Comparison of ENCODE assay signal across 17 cellular contexts in the genomic region with DNA sequence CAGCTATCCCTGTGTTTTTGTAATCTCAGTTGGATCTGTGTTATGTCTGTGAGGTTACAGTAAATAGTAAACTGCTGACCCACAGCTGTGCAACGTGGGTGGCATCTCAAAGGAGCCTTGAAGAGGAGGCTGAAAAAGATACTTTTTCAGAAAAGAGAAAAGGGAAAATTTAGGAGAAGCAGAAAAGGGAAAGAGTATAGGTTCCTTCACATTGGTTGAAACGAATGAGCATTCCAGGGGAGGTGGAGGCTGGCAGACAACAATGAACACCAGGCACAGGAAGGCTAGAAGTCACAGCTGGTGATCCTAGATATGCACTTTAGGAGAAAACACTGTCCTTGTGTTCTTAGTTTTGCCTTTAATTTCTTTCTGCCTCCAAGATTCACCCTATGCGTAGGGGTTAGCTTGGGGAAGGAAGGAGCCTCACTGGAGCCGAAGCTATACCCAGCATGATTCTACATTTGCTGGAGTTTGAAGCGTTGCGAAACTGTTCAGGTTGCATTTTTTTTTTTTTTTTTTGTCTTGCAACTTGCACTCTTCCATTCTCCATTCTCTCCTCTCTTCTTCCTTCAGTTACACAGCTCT. TPM values are rescaled to one million over a fixed set of nuclear protein-coding genes. Genes with fewer than 3 reads are reported as not detected.
DNase-seq lines count a peak whose midpoint lies in the region; ATAC-seq and TF ChIP-seq lines count a peak whose summit lies in the region.
"Had no signal": no experiment of that assay in that cellular context is flagged by ENCODE, and none has a peak within 500 bp of the region (broad histone marks: within the 10 kb centered on the region; RNA-seq: fewer than 3 reads in every experiment).

No MANE protein-coding gene starts in this region.

- H4K5ac ChIP-seq in mesendoderm (ENCODE audit: low read length), result no peak overlapping the region

- no peak overlapping the region for H2BK5ac ChIP-seq in mesendoderm (ENCODE audit: low read length)

- H3K4me1 ChIP-seq in colonic mucosa (no peaks in the 10 kb centered on the region), mesendoderm (ENCODE audit: control insufficient read depth, low read depth, low read length) (peaks cover 4% of the 10 kb centered on the region), testis (peaks cover 5% of the 10 kb centered on the region)
- H3K4me1 ChIP-seq: BE2C had no signal

- H3K9ac ChIP-seq in colonic mucosa (ENCODE audit: low read depth in 2 of 2, low read length in 2 of 2) (no peak overlapping the region), mesendoderm (ENCODE audit: low read length) (no peak overlapping the region)

- H3K79me1 ChIP-seq in mesendoderm (ENCODE audit: low read length), result no peaks in the 10 kb centered on the region

- no peak for TF ChIP-seq POLR2A in testis (IDR thresholded peaks at IDR 0.05)

- no peaks in the 10 kb centered on the region for H3K4me1 Mint-ChIP-seq in activated naive CD4-positive, alpha-beta T cell treated with anti-CD3 and anti-CD28 coated beads for 36 hours (ENCODE audit: low read depth)
- H3K4me1 Mint-ChIP-seq: activated CD4-positive, alpha-beta T cell treated with anti-CD3 and anti-CD28 coated beads, Interleukin-2, amount 10 ng/mL, durations not matched to agents 7 days and 5 days; activated naive CD8-positive, alpha-beta T cell treated with anti-CD3 and anti-CD28 coated beads for 36 hours had no signal

- no peak overlapping the region for H2BK120ac ChIP-seq in mesendoderm (ENCODE audit: low read depth, low read length)

- H3K36me3 ChIP-seq in colonic mucosa, result no peaks in the 10 kb centered on the region
- no peaks in the 10 kb centered on the region for H3K36me3 ChIP-seq in mesendoderm (ENCODE audit: control insufficient read depth, insufficient read depth, low read length)
- H3K36me3 ChIP-seq in testis (ENCODE audit: low read depth, missing control alignments), result no peaks in the 10 kb centered on the region
- H3K36me3 ChIP-seq: BE2C had no signal

- H3K56ac ChIP-seq in mesendoderm (ENCODE audit: low read length), result no peak overlapping the region

- DNase-seq in OCI-M1 (lab: John Stamatoyannopoulos, UW) (peak; percentile 26), colonic mucosa (no peak), mesendoderm (peak; percentile 49), testis (no peak), GM19238 (ENCODE audit: insufficient read length, low spot score) (no peak)
- DNase-seq in activated naive CD4-positive, alpha-beta T cell treated with anti-CD3 and anti-CD28 coated beads for 36 hours, result no peak
- DNase-seq in central memory CD4-positive, alpha-beta T cell, result no peak
- DNase-seq: activated CD4-positive, alpha-beta T cell treated with anti-CD3 and anti-CD28 coated beads, Interleukin-2, amount 10 ng/mL, durations not matched to agents 7 days and 5 days; activated naive CD8-positive, alpha-beta T cell treated with anti-CD3 and anti-CD28 coated beads for 36 hours; BE2C; DMS 273 treated with DMSO at 0.1 percent for 48 hours; NCI-H1694; NCI-H226; SHP77 treated with DMSO at 0.1 percent for 48 hours; substantia nigra had no signal

- no peak overlapping the region for H3K18ac ChIP-seq in mesendoderm (ENCODE audit: low read length)

- no peaks in the 10 kb centered on the region for H3K9me3 Mint-ChIP-seq in activated naive CD4-positive, alpha-beta T cell treated with anti-CD3 and anti-CD28 coated beads for 36 hours
- H3K9me3 Mint-ChIP-seq: activated CD4-positive, alpha-beta T cell treated with anti-CD3 and anti-CD28 coated beads, Interleukin-2, amount 10 ng/mL, durations not matched to agents 7 days and 5 days; activated naive CD8-positive, alpha-beta T cell treated with anti-CD3 and anti-CD28 coated beads for 36 hours had no signal

- H3K4me3 Mint-ChIP-seq in activated naive CD4-positive, alpha-beta T cell treated with anti-CD3 and anti-CD28 coated beads for 36 hours, result no peak overlapping the region
- H3K4me3 Mint-ChIP-seq: activated CD4-positive, alpha-beta T cell treated with anti-CD3 and anti-CD28 coated beads, Interleukin-2, amount 10 ng/mL, durations not matched to agents 7 days and 5 days; activated naive CD8-positive, alpha-beta T cell treated with anti-CD3 and anti-CD28 coated beads for 36 hours had no signal

- no peak overlapping the region for H2AK5ac ChIP-seq in mesendoderm (ENCODE audit: low read length)

- no peaks in the 10 kb centered on the region for H3K27me3 ChIP-seq in colonic mucosa
- no peaks in the 10 kb centered on the region for H3K27me3 ChIP-seq in mesendoderm (ENCODE audit: insufficient read depth, low read length, poor library complexity)
- H3K27me3 ChIP-seq in testis, result no peaks in the 10 kb centered on the region

- no peak for ATAC-seq in GM18870 (IDR thresholded peaks at IDR 0.05; ENCODE audit: unreplicated experiment)

- no peaks in the 10 kb centered on the region for H3K36me3 Mint-ChIP-seq in activated naive CD4-positive, alpha-beta T cell treated with anti-CD3 and anti-CD28 coated beads for 36 hours (ENCODE audit: low read depth)
- H3K36me3 Mint-ChIP-seq: activated naive CD8-positive, alpha-beta T cell treated with anti-CD3 and anti-CD28 coated beads for 36 hours had no signal

- no peaks in the 10 kb centered on the region for H3K79me2 ChIP-seq in mesendoderm (ENCODE audit: control insufficient read depth, insufficient read depth, low read length)

- no peak overlapping the region for H2BK15ac ChIP-seq in mesendoderm (replicated peaks; ENCODE audit: low read depth)

- CTCF ChIA-PET in activated naive CD4-positive, alpha-beta T cell treated with anti-CD3 and anti-CD28 coated beads for 36 hours (lab: Charles Lee), result no interaction called here

- no peaks in the 10 kb centered on the region for H3K9me3 ChIP-seq in colonic mucosa
- H3K9me3 ChIP-seq in testis, result no peaks in the 10 kb centered on the region
- H3K9me3 ChIP-seq: BE2C had no signal

- intact Hi-C loops in colonic mucosa (cut with DNase I), result no loop called here
- intact Hi-C loops in testis (cut with DNase I; ENCODE audit: low total_unique reads), result no loop called here
- intact Hi-C loops in activated naive CD4-positive, alpha-beta T cell treated with anti-CD3 and anti-CD28 coated beads for 36 hours (cut with micrococcal nuclease), result no loop called here

- H3K4me2 ChIP-seq in mesendoderm (ENCODE audit: low read length), result no peak overlapping the region

- no peak for TF ChIP-seq CTCF in colonic mucosa (IDR thresholded peaks at IDR 0.05)
- no peak for TF ChIP-seq CTCF in testis (IDR thresholded peaks at IDR 0.05)

- peak overlapping the region; percentile 6 for H3K27ac ChIP-seq in colonic mucosa
- no peak overlapping the region for H3K27ac ChIP-seq in mesendoderm (ENCODE audit: low read depth, low read length)
- H3K27ac ChIP-seq in testis, result peak overlapping the region; percentile 1

- no peak overlapping the region for H3K23ac ChIP-seq in mesendoderm (ENCODE audit: low read length)

- no peak overlapping the region for H4K8ac ChIP-seq in mesendoderm (ENCODE audit: low read depth, low read length)

- H3K27ac Mint-ChIP-seq in activated naive CD4-positive, alpha-beta T cell treated with anti-CD3 and anti-CD28 coated beads for 36 hours, result no peak overlapping the region
- H3K27ac Mint-ChIP-seq: activated CD4-positive, alpha-beta T cell treated with anti-CD3 and anti-CD28 coated beads, Interleukin-2, amount 10 ng/mL, durations not matched to agents 7 days and 5 days; activated naive CD8-positive, alpha-beta T cell treated with anti-CD3 and anti-CD28 coated beads for 36 hours had no signal

- no peak overlapping the region for H3K4me3 ChIP-seq in colonic mucosa
- no peak overlapping the region for H3K4me3 ChIP-seq in mesendoderm (ENCODE audit: low read length)
- no peak overlapping the region for H3K4me3 ChIP-seq in testis

- H3K4ac ChIP-seq in mesendoderm (ENCODE audit: low read depth, low read length), result no peak overlapping the region

- H3K27me3 Mint-ChIP-seq in activated naive CD4-positive, alpha-beta T cell treated with anti-CD3 and anti-CD28 coated beads for 36 hours (ENCODE audit: low read depth), result peaks cover 16% of the 10 kb centered on the region

- WGBS in mesendoderm (ENCODE audit: extremely low coverage, insufficient coverage, low lambda C conversion rate), result no CpG with 5 or more reads among the region's 6 CpGs
- WGBS in testis, 2 donors, result 45 to 56% methylated on average over 6 of the region's 6 CpGs

RNA-seq across cellular contexts. Expression of a gene that starts 18.3 kb away (rescaled TPM):
- total RNA-seq in colonic mucosa (10 to 100 TPM in 1 of 2 donors, 1 to 10 TPM in 1; 4.0 to 15.9 TPM), testis (10 to 100 TPM; 11.8 to 13.1 TPM)
- polyA plus RNA-seq in mesendoderm (2013, experiment 1 of 2), result 0.11 TPM
- polyA plus RNA-seq in mesendoderm (2013, experiment 2 of 2), result 0.17 TPM
- polyA plus RNA-seq in testis (ENCODE audit: insufficient read depth, low read depth, low replicate concordance), result 7.4 TPM
- total RNA-seq in activated naive CD4-positive, alpha-beta T cell treated with anti-CD3 and anti-CD28 coated beads for 36 hours, result not detected
- total RNA-seq: activated naive CD8-positive, alpha-beta T cell treated with anti-CD3 and anti-CD28 coated beads for 36 hours; T-helper 2 cell treated with Interferon-gamma antibody and Interleukin-4, amounts not matched to agents 100 ng/mL and 5 ng/mL, for 36 hours had no signal

RNA-seq across cellular contexts. Expression of a gene that starts 56.2 kb away (rescaled TPM):
- total RNA-seq in colonic mucosa, result 10 to 100 TPM; 12.7 to 13.6 TPM
- polyA plus RNA-seq in mesendoderm (2013, experiment 1 of 2), result 28.5 TPM
- 29.5 TPM for polyA plus RNA-seq in mesendoderm (2013, experiment 2 of 2)
- 10 to 100 TPM; 15.9 to 22.7 TPM for total RNA-seq in testis
- 14.7 TPM for polyA plus RNA-seq in testis (ENCODE audit: insufficient read depth, low read depth, low replicate concordance)
- 10 to 100 TPM; 25.0 to 26.7 TPM for total RNA-seq in activated naive CD4-positive, alpha-beta T cell treated with anti-CD3 and anti-CD28 coated beads for 36 hours

Comparison
In these comparisons a context has a peak if more than half of its experiments do, and no peak if none do; other contexts are left out.
1. DNase-seq: peak in OCI-M1 (single experiment) and mesendoderm (single experiment); none in colonic mucosa (single experiment), testis (single experiment), activated naive CD4-positive, alpha-beta T cell treated with anti-CD3 and anti-CD28 coated beads for 36 hours (single experiment), central memory CD4-positive, alpha-beta T cell (single experiment) and GM19238 (single experiment).
2. RNA of a gene that starts 18.3 kb away (total RNA-seq): 4.0 to 15.9 TPM in colonic mucosa and 11.8 to 13.1 TPM in testis; not detected in activated naive CD4-positive, alpha-beta T cell treated with anti-CD3 and anti-CD28 coated beads for 36 hours; every median in the first group is over 4 times any median in the second.